ENCODE assay signal across 13 cellular contexts in the genomic region with DNA sequence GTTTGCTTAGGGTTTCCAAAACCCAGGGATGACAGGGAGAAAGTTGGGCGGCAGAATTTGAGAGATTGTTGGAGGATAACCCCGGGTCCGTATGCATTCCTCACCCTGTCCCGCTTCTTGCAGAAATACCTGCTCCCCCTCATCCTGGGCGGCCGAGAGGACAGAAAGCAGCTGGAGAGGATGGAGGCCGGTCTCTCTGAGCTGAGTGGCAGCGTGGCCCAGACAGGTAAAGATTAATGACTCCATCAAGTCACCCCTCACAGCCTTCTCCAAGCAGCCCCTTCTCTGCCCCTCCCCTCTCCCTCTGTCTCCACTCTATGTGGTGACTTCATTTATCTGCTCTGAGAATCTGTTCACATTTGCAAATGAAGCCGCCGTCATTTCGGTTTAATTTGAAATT.
"Had no signal": no experiment of that assay in that cellular context is flagged by ENCODE, and none has a peak within 500 bp of the region (broad histone marks: within the 10 kb centered on the region; RNA-seq: fewer than 3 reads in every experiment).

No MANE protein-coding gene starts in this region.

- H3K4me1 Mint-ChIP-seq: activated CD4-positive, alpha-beta T cell treated with anti-CD3 and anti-CD28 coated beads for 36 hours; natural killer cell; stimulated activated naive CD8-positive, alpha-beta T cell treated with anti-CD3 and anti-CD28 coated beads, Interleukin-15, amount 100 ng/mL, for 72 hours had no signal

- H3K27me3 ChIP-seq: neutrophil, pancreas had no signal

- H3K36me3 Mint-ChIP-seq: natural killer cell had no signal

- H3K9me3 ChIP-seq: lower lobe of right lung, neutrophil, pancreas had no signal

- H3K4me3 ChIP-seq: lower lobe of right lung, pancreas had no signal

- H3K27me3 Mint-ChIP-seq: activated CD4-positive, alpha-beta T cell treated with anti-CD3 and anti-CD28 coated beads for 36 hours; activated naive CD8-positive, alpha-beta T cell; stimulated activated naive CD8-positive, alpha-beta T cell treated with anti-CD3 and anti-CD28 coated beads, Interleukin-15, amount 100 ng/mL, for 72 hours; type B pancreatic cell had no signal

- ATAC-seq: activated CD4-positive, alpha-beta T cell treated with anti-CD3 and anti-CD28 coated beads for 36 hours; lower lobe of right lung; natural killer cell; pancreas; stimulated activated naive CD8-positive, alpha-beta T cell treated with anti-CD3 and anti-CD28 coated beads, Interleukin-15, amount 100 ng/mL, for 72 hours had no signal

- H3K4me3 Mint-ChIP-seq: activated CD4-positive, alpha-beta T cell treated with anti-CD3 and anti-CD28 coated beads for 36 hours; activated naive CD8-positive, alpha-beta T cell; natural killer cell; stimulated activated naive CD8-positive, alpha-beta T cell treated with anti-CD3 and anti-CD28 coated beads, Interleukin-15, amount 100 ng/mL, for 72 hours; type B pancreatic cell had no signal

- H3K9me3 Mint-ChIP-seq: natural killer cell; stimulated activated naive CD8-positive, alpha-beta T cell treated with anti-CD3 and anti-CD28 coated beads, Interleukin-15, amount 100 ng/mL, for 72 hours; type B pancreatic cell had no signal

- DNase-seq: activated CD4-positive, alpha-beta T cell treated with anti-CD3 and anti-CD28 coated beads for 36 hours; activated CD4-positive, alpha-beta T cell treated with anti-CD3 and anti-CD28 coated beads, Interleukin-2, amount 50 U/mL, for 48 hours; dermis blood vessel endothelial cell; effector memory CD4-positive, alpha-beta T cell; lower lobe of right lung; natural killer cell; small intestine; stimulated activated CD4-positive, alpha-beta T cell treated with anti-CD3 and anti-CD28 coated beads, Interleukin-4, amount 100 ng/mL, for 1 hour; stimulated activated naive CD8-positive, alpha-beta T cell treated with anti-CD3 and anti-CD28 coated beads, Interleukin-15, amount 100 ng/mL, for 72 hours had no signal

- H3K36me3 ChIP-seq: pancreas had no signal

- H3K27ac ChIP-seq: lower lobe of right lung, neutrophil, pancreas had no signal

- H3K4me1 ChIP-seq: lower lobe of right lung, pancreas had no signal

- H3K27ac Mint-ChIP-seq: activated CD4-positive, alpha-beta T cell treated with anti-CD3 and anti-CD28 coated beads for 36 hours; activated naive CD8-positive, alpha-beta T cell; natural killer cell; stimulated activated naive CD8-positive, alpha-beta T cell treated with anti-CD3 and anti-CD28 coated beads, Interleukin-15, amount 100 ng/mL, for 72 hours; type B pancreatic cell had no signal
